In the genomic region with DNA sequence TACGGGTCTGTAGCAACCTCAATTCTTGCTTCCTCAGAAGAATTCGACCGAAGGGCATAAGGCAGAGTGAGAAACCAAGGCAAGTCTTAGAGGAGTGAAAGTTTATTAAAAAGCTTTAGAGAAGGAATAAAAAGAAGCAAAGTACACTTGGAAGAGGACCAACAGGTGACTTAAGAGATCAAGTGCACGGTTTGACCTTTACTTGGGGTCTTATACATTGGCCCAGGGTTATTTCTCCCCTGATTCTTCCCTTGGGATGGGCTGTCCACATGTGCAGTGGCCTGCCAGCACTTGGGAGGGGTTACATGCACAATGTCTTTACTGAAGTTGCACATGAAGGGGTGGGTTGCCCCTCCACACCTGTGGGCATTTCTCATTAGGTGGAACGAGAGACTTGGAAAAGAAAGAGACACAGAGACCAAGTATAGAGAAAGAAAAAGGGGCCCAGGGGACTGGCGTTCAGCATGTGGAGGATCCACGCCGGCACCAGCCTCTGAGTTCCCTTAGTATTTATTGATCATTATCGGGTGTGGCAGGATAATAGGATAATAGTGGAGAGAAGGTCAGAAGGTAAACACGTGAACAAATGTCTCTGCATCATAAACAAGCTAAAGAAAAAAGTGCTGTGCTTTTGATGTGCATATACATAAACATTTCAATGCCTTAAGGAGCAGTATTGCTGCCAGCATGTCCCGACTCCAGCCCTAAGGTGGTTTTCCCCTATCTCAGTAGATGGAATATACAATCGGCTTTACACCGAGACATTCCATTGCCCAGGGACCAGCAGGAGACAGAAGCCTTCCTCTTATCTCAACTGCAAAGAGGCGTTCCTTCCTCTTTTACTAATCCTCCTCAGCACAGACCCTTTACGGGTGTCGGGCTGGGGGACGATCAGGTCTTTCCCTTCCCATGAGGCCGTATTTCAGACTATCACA, we compare ENCODE assay signal across 1 cellular context.
TF ChIP-seq lines count a peak whose summit lies in the region.

No MANE protein-coding gene starts in this region.

TF ChIP-seq in HEK293, 187 proteins besides CTCF, POLR2A, EP300 and RAD21:
- TF ChIP-seq SCRT2 (tag by site-specific recombination; IDR thresholded peaks at IDR 0.05) = 0 out of 2 replicates have a peak, but pooled peaks have one; percentile 38
TF ChIP-seq in HEK293: peak in this region for 1; not testable (repeated sequence) for 186.
